In genomic region chr1:40860706-40861226, GRCh38 we compare ENCODE assay signal across 8 cellular contexts. TPM values are rescaled to one million over a fixed set of nuclear protein-coding genes. Genes with fewer than 3 reads are reported as not detected.
DNase-seq lines count a peak whose midpoint lies in the region; ATAC-seq and TF ChIP-seq lines count a peak whose summit lies in the region.

No MANE protein-coding gene starts in this region.

- no peak for TF ChIP-seq CTCF in HCT116 (IDR thresholded peaks at IDR 0.05 in 2 of 3, conservative IDR thresholded peaks at IDR 0.05 in 1 of 3; ENCODE audit: borderline replicate concordance in 1 of 3, insufficient read depth in 1 of 3, low read depth in 2 of 3, low read length in 2 of 3)
- TF ChIP-seq CTCF in retinal pigment epithelial cell (conservative IDR thresholded peaks at IDR 0.05; ENCODE audit: low read depth, low read length) = no peak

- no peaks in the 10 kb centered on the region for H3K9me3 Mint-ChIP-seq in activated CD8-positive, alpha-beta T cell treated with anti-CD3 and anti-CD28 coated beads, Interleukin-2, amount 10 ng/mL, durations not matched to agents 7 days and 5 days (ENCODE audit: insufficient read depth)

- TF ChIP-seq RAD21 in HCT116 (IDR thresholded peaks at IDR 0.05; ENCODE audit: low read depth) = no peak

- peak overlapping the region; percentile 79 for H3K4me3 Mint-ChIP-seq in activated CD8-positive, alpha-beta T cell treated with anti-CD3 and anti-CD28 coated beads, Interleukin-2, amount 10 ng/mL, durations not matched to agents 7 days and 5 days

- H3K36me3 ChIP-seq in HCT116 (ENCODE audit: control insufficient read depth in 1 of 2, insufficient read depth in 2 of 2, low read length in 2 of 2) = no peaks in the 10 kb centered on the region

- peaks cover 11 to 27% of the 10 kb centered on the region in 2 experiments; a peak in 3 of 4 replicates for H3K4me1 ChIP-seq in HCT116 (ENCODE audit: control insufficient read depth in 1 of 2, insufficient read depth in 2 of 2, low read length in 2 of 2)

- peaks cover 3% of the 10 kb centered on the region for H3K36me3 Mint-ChIP-seq in activated CD8-positive, alpha-beta T cell treated with anti-CD3 and anti-CD28 coated beads, Interleukin-2, amount 10 ng/mL, durations not matched to agents 7 days and 5 days (ENCODE audit: low read depth)

- RAD21 ChIA-PET in HCT116 (lab: Charles Lee; ENCODE audit: low non-redundant PET in 1 of 2, low total read pairs in 2 of 2, uncharacterized antibody in 2 of 2, unreplicated experiment in 2 of 2) = interaction anchor here in 1 of 2 experiments (2.7 kb wide), 1 partner anchor 89 kb away, joined by 27 read pairs; no protein-coding TSS in a partner anchor

- peaks cover 21% of the 10 kb centered on the region for H3K27me3 Mint-ChIP-seq in activated CD8-positive, alpha-beta T cell treated with anti-CD3 and anti-CD28 coated beads, Interleukin-2, amount 10 ng/mL, durations not matched to agents 7 days and 5 days (ENCODE audit: low read depth)

- no peaks in the 10 kb centered on the region for H3K27me3 ChIP-seq in HCT116 (ENCODE audit: insufficient read depth, low read length)

- no peak overlapping the region for H3K27ac ChIP-seq in HCT116 (ENCODE audit: low read depth, low read length)

- no peak for ATAC-seq in HCT116
- ATAC-seq in activated CD8-positive, alpha-beta T cell treated with anti-CD3 and anti-CD28 coated beads, Interleukin-2, amount 10 ng/mL, durations not matched to agents 7 days and 5 days = no peak
- ATAC-seq in left ventricle myocardium superior = peak; percentile 30

- H3K9ac ChIP-seq in HCT116 (ENCODE audit: low read length) = no peak overlapping the region

- H3K4me3 ChIP-seq in HCT116 (replicated peaks in 1 of 2; ENCODE audit: low read depth in 1 of 2, low read length in 2 of 2) (no peak overlapping the region), retinal pigment epithelial cell (ENCODE audit: low read length) (peak overlapping the region; percentile 37)

- no peak overlapping the region for H2AFZ ChIP-seq in HCT116 (ENCODE audit: low read depth, low read length, poor library complexity, severe bottlenecking)

- H3K9me3 ChIP-seq in HCT116 (ENCODE audit: control insufficient read depth in 1 of 2, insufficient read depth in 1 of 2, low read depth in 1 of 2, low read length in 2 of 2) = no peaks in the 10 kb centered on the region

- DNase-seq in HCT116 (ENCODE audit: low read depth, low spot score) (no peak), left ventricle myocardium superior (no peak), retinal pigment epithelial cell (ENCODE audit: low read depth) (no peak), activated gamma-delta T cell (lab: John Stamatoyannopoulos, UW) (no peak), kidney tubule cell (ENCODE audit: low spot score) (no peak), ecto neural progenitor cell (ENCODE audit: low spot score) (no peak)
- no peak for DNase-seq in activated CD8-positive, alpha-beta T cell treated with anti-CD3 and anti-CD28 coated beads, Interleukin-2, amount 10 ng/mL, durations not matched to agents 7 days and 5 days
- DNase-seq in activated CD8-positive, alpha-beta memory T cell treated with anti-CD3 and anti-CD28 coated beads, Interleukin-2, amount 50 U/mL, for 48 hours = no peak

- no peak for TF ChIP-seq POLR2A in HCT116 (IDR thresholded peaks at IDR 0.05; ENCODE audit: borderline replicate concordance, extremely low read depth, insufficient read depth, insufficient read length)

- no peaks in the 10 kb centered on the region for H3K79me2 ChIP-seq in HCT116 (ENCODE audit: insufficient read depth, low read length)

- peak overlapping the region; percentile 88 for H3K27ac Mint-ChIP-seq in activated CD8-positive, alpha-beta T cell treated with anti-CD3 and anti-CD28 coated beads, Interleukin-2, amount 10 ng/mL, durations not matched to agents 7 days and 5 days

- H3K4me1 Mint-ChIP-seq in activated CD8-positive, alpha-beta T cell treated with anti-CD3 and anti-CD28 coated beads, Interleukin-2, amount 10 ng/mL, durations not matched to agents 7 days and 5 days (ENCODE audit: low read depth) = peaks cover 30% of the 10 kb centered on the region

- no peaks in the 10 kb centered on the region for H3K9me2 ChIP-seq in HCT116 (ENCODE audit: insufficient read depth)

- CTCF ChIA-PET in HCT116 (lab: Charles Lee) = no interaction called here
- CTCF ChIA-PET in activated CD8-positive, alpha-beta T cell treated with anti-CD3 and anti-CD28 coated beads, Interleukin-2, amount 10 ng/mL, durations not matched to agents 7 days and 5 days (lab: Charles Lee) = interaction anchor here (0.7 to 8.1 kb wide), 5 partner anchors 12 to 89 kb away, joined by 3 to 130 read pairs (median 6); no protein-coding TSS in a partner anchor

- TSS peak; percentile 87 for BruUV-seq in HCT116 (replicated peaks; lab: Mats Ljungman, UMichigan)

- intact Hi-C loops in HCT116 (cut with micrococcal nuclease) = no loop called here
- intact Hi-C loops in left ventricle myocardium superior (cut with micrococcal nuclease) = no loop called here

- H4K20me1 ChIP-seq in HCT116 (ENCODE audit: insufficient read depth) = no peaks in the 10 kb centered on the region

- H3K4me2 ChIP-seq in HCT116 (ENCODE audit: low read length) = no peak overlapping the region

- POLR2A ChIA-PET in HCT116 (lab: Charles Lee) = interaction anchor here (0.6 kb wide), 1 partner anchor 88 kb away, joined by 3 read pairs; no protein-coding TSS in a partner anchor
- POLR2A ChIA-PET in activated CD8-positive, alpha-beta T cell treated with anti-CD3 and anti-CD28 coated beads, Interleukin-2, amount 10 ng/mL, durations not matched to agents 7 days and 5 days (lab: Charles Lee) = interaction anchor here (3.0 kb wide), 1 partner anchor 169 kb away, joined by 14 read pairs; the partner anchor contains the start of gene NFYC

TF ChIP-seq in HCT116, 20 proteins besides CTCF, POLR2A, EP300 and RAD21:
- no peak for TF ChIP-seq ZNF274 (IDR thresholded peaks at IDR 0.05; ENCODE audit: low read depth, low read length)
- no peak for TF ChIP-seq EZH2 (IDR thresholded peaks at IDR 0.05)
- no peak for TF ChIP-seq CEBPB (IDR thresholded peaks at IDR 0.05; ENCODE audit: low read depth)
- no peak for TF ChIP-seq SIN3A (IDR thresholded peaks at IDR 0.05; ENCODE audit: low read depth)
- no peak for TF ChIP-seq YY1 (IDR thresholded peaks at IDR 0.05; ENCODE audit: extremely low read depth, insufficient replicate concordance, low read depth, low read length)
- no peak for TF ChIP-seq ELF1 (IDR thresholded peaks at IDR 0.05; ENCODE audit: borderline replicate concordance, low read depth)
- TF ChIP-seq ATF3 (IDR thresholded peaks at IDR 0.05) = no peak
- no peak for TF ChIP-seq MAX (IDR thresholded peaks at IDR 0.05)

RNA-seq across cellular contexts. Expression of gene CITED4, which starts 1.4 kb away (rescaled TPM):
- 7.8 TPM for total RNA-seq in HCT116 (2021; ENCODE audit: unreplicated experiment)
- polyA plus RNA-seq in HCT116 (2012) = 4.3 and 6.8 TPM in 2 replicates
- total RNA-seq in activated CD8-positive, alpha-beta T cell treated with anti-CD3 and anti-CD28 coated beads, Interleukin-2, amount 10 ng/mL, durations not matched to agents 7 days and 5 days = 1 to 10 TPM; 9.1 to 10.0 TPM
- 45.4 TPM for total RNA-seq in left ventricle myocardium superior
